Comparison of ENCODE assay signal across 24 cellular contexts in genomic region chr2:42921721-42922120, GRCh38.
DNase-seq lines count a peak whose midpoint lies in the region; ATAC-seq, FAIRE-seq and TF ChIP-seq lines count a peak whose summit lies in the region.
"Had no signal": no experiment of that assay in that cellular context is flagged by ENCODE, and none has a peak within 500 bp of the region (broad histone marks: within the 10 kb centered on the region; RNA-seq: fewer than 3 reads in every experiment).

No MANE protein-coding gene starts in this region.

- H3K9me3 ChIP-seq in mammary epithelial cell (replicated peaks; ENCODE audit: insufficient read depth, low read length) (no peaks in the 10 kb centered on the region), hepatocyte (ENCODE audit: low read depth) (no peaks in the 10 kb centered on the region), prostate gland (no peaks in the 10 kb centered on the region), upper lobe of left lung (no peaks in the 10 kb centered on the region)
- H3K9me3 ChIP-seq: BLaER1, right lobe of liver had no signal

- TF ChIP-seq POLR2A in prostate gland (IDR thresholded peaks at IDR 0.05), result no peak
- no peak for TF ChIP-seq POLR2A in upper lobe of left lung (IDR thresholded peaks at IDR 0.05)

- H3K4me1 Mint-ChIP-seq in MCF 10A (ENCODE audit: insufficient read depth, unreplicated experiment), result peaks cover 32% of the 10 kb centered on the region
- H3K4me1 Mint-ChIP-seq: immature natural killer cell had no signal

- no peaks in the 10 kb centered on the region for H3K9me3 Mint-ChIP-seq in MCF 10A (ENCODE audit: unreplicated experiment)
- H3K9me3 Mint-ChIP-seq: activated CD4-positive, alpha-beta memory T cell treated with anti-CD3 and anti-CD28 coated beads for 36 hours; activated naive CD4-positive, alpha-beta T cell treated with anti-CD3 and anti-CD28 coated beads, Interleukin-2, amount 50 U/mL, for 72 hours; immature natural killer cell; T-helper 1 cell treated with Interleukin-12 subunit alpha and Interleukin-12 subunit beta and Interleukin-4 antibody, amounts not matched to agents 30 μg/mL and 1 μg/mL, for 36 hours had no signal

- H3K4me1 ChIP-seq in mammary epithelial cell (ENCODE audit: insufficient read depth, low read length) (peaks cover 35% of the 10 kb centered on the region), hepatocyte (ENCODE audit: insufficient read depth) (peaks cover 57% of the 10 kb centered on the region), prostate gland (replicated peaks) (peaks cover 22% of the 10 kb centered on the region), upper lobe of left lung (peaks cover 48 to 62% (median 53%) of the 10 kb centered on the region in 4 donors)

- no peaks in the 10 kb centered on the region for H3K27me3 Mint-ChIP-seq in MCF 10A (ENCODE audit: insufficient read depth, unreplicated experiment)

- H4K20me1 ChIP-seq in mammary epithelial cell (ENCODE audit: insufficient read depth, low read length), result no peaks in the 10 kb centered on the region
- H4K20me1 ChIP-seq in hepatocyte (ENCODE audit: insufficient read depth, poor library complexity, severe bottlenecking), result no peaks in the 10 kb centered on the region
- H4K20me1 ChIP-seq: BLaER1 had no signal

- intact Hi-C loops in MCF 10A (cut with micrococcal nuclease), result no loop called here
- intact Hi-C loops in mammary epithelial cell (cut with micrococcal nuclease), result no loop called here
- intact Hi-C loops in prostate gland (cut with DNase I), result no loop called here

- no peak overlapping the region for H2AFZ ChIP-seq in mammary epithelial cell (ENCODE audit: low read depth, low read length)
- H2AFZ ChIP-seq in hepatocyte, result no peak overlapping the region

- H3K79me2 ChIP-seq in mammary epithelial cell (ENCODE audit: insufficient read depth, low read length) (no peaks in the 10 kb centered on the region), hepatocyte (no peaks in the 10 kb centered on the region)

- H3K9me2 ChIP-seq in hepatocyte (replicated peaks; ENCODE audit: insufficient read depth), result no peaks in the 10 kb centered on the region

- no peak for FAIRE-seq in HTR-8/SVneo (lab: Jason Lieb, UNC)
- FAIRE-seq: GM12878 had no signal

- in situ Hi-C loops in mammary epithelial cell (cut with MboI; ENCODE audit: low sequenced_read_pairs in 2 of 2), result no loop called here

- no peak for TF ChIP-seq CTCF in MCF 10A (IDR thresholded peaks at IDR 0.05; ENCODE audit: unreplicated experiment)
- no peak for TF ChIP-seq CTCF in mammary epithelial cell (conservative IDR thresholded peaks at IDR 0.05 in 1 of 2, IDR thresholded peaks at IDR 0.05 in 1 of 2; ENCODE audit: extremely low read depth in 1 of 2, insufficient read depth in 1 of 2, low read depth in 1 of 2, low read length in 2 of 2)
- TF ChIP-seq CTCF in hepatocyte (IDR thresholded peaks at IDR 0.05; ENCODE audit: poor library complexity), result no peak
- no peak for TF ChIP-seq CTCF in prostate gland (IDR thresholded peaks at IDR 0.05)
- no peak for TF ChIP-seq CTCF in upper lobe of left lung (IDR thresholded peaks at IDR 0.05)

- H3K4me3 ChIP-seq in mammary epithelial cell (replicated peaks in 1 of 3; ENCODE audit: insufficient read depth in 1 of 3, low read depth in 2 of 3, low read length in 3 of 3), result no peak overlapping the region
- H3K4me3 ChIP-seq in hepatocyte, result no peak overlapping the region
- no peak overlapping the region for H3K4me3 ChIP-seq in prostate gland
- H3K4me3 ChIP-seq in upper lobe of left lung, result no peak overlapping the region
- H3K4me3 ChIP-seq: BLaER1, cardiac muscle cell, GM12878, right lobe of liver had no signal

- dilution Hi-C loops in mammary epithelial cell (cut with HindIII; ENCODE audit: low sequenced_read_pairs), result no loop called here

- no peak overlapping the region for H3K9ac ChIP-seq in mammary epithelial cell (ENCODE audit: insufficient read depth, low read length)
- H3K9ac ChIP-seq: BLaER1, KMS-11 had no signal

- no peak overlapping the region for H3K27ac ChIP-seq in mammary epithelial cell (ENCODE audit: insufficient read depth, low read depth, low read length)
- H3K27ac ChIP-seq in hepatocyte, result peak overlapping the region; percentile 96
- H3K27ac ChIP-seq in prostate gland, result peak overlapping the region; percentile 78 to 81
- H3K27ac ChIP-seq in upper lobe of left lung, result peak overlapping the region in 3 of 4 donors; percentile 30 to 86 (median 81)
- H3K27ac ChIP-seq: BLaER1, cardiac muscle cell, KMS-11, right lobe of liver, VCaP had no signal

- no peak overlapping the region for H3K4me3 Mint-ChIP-seq in MCF 10A (ENCODE audit: unreplicated experiment)
- H3K4me3 Mint-ChIP-seq: activated CD4-positive, alpha-beta memory T cell treated with anti-CD3 and anti-CD28 coated beads for 36 hours; T-helper 1 cell treated with Interleukin-12 subunit alpha and Interleukin-12 subunit beta and Interleukin-4 antibody, amounts not matched to agents 30 μg/mL and 1 μg/mL, for 36 hours had no signal

- DNase-seq in MCF 10A (ENCODE audit: unreplicated experiment) (no peak), mammary epithelial cell (no peak), hepatocyte (ENCODE audit: low spot score) (no peak), prostate gland (ENCODE audit: low spot score) (no peak), upper lobe of left lung (no peak), HTR-8/SVneo (ENCODE audit: insufficient read length, low spot score) (no peak), NCI-H1105 treated with DMSO at 0.1 percent for 48 hours (lab: John Stamatoyannopoulos, UW) (no peak)
- DNase-seq: 8988T; activated CD4-positive, alpha-beta memory T cell treated with anti-CD3 and anti-CD28 coated beads for 36 hours; activated T-cell treated with anti-CD3 and anti-CD28 coated beads, Interleukin-2, amount 50 U/mL, for 1 hour; GF-D8; immature natural killer cell; NCI-H1092 treated with DMSO at 0.1 percent for 48 hours; NCI-H69; right lobe of liver; stimulated activated CD4-positive, alpha-beta T cell treated with anti-CD3 and anti-CD28 coated beads, Interleukin-1b, Interleukin-23, amount 100 ng/mL, for 48 hours had no signal

- TF ChIP-seq EP300 in upper lobe of left lung (IDR thresholded peaks at IDR 0.05), result no peak

- no peaks in the 10 kb centered on the region for H3K36me3 ChIP-seq in mammary epithelial cell (ENCODE audit: insufficient read depth, low read length)
- no peaks in the 10 kb centered on the region for H3K36me3 ChIP-seq in hepatocyte (replicated peaks; ENCODE audit: insufficient read depth, low read depth)
- no peaks in the 10 kb centered on the region for H3K36me3 ChIP-seq in prostate gland
- no peaks in the 10 kb centered on the region for H3K36me3 ChIP-seq in upper lobe of left lung
- H3K36me3 ChIP-seq: BLaER1, cardiac muscle cell, right lobe of liver had no signal

- no peaks in the 10 kb centered on the region for H3K36me3 Mint-ChIP-seq in MCF 10A (ENCODE audit: insufficient read depth, unreplicated experiment)
- H3K36me3 Mint-ChIP-seq: activated CD4-positive, alpha-beta memory T cell treated with anti-CD3 and anti-CD28 coated beads for 36 hours; activated naive CD4-positive, alpha-beta T cell treated with anti-CD3 and anti-CD28 coated beads, Interleukin-2, amount 50 U/mL, for 72 hours; immature natural killer cell had no signal

- H3K27me3 ChIP-seq in mammary epithelial cell (ENCODE audit: insufficient read depth, low read length), result no peaks in the 10 kb centered on the region
- H3K27me3 ChIP-seq in hepatocyte, result no peaks in the 10 kb centered on the region
- no peaks in the 10 kb centered on the region for H3K27me3 ChIP-seq in prostate gland (replicated peaks; ENCODE audit: insufficient read depth)
- H3K27me3 ChIP-seq in upper lobe of left lung, result peaks cover 0 to 2% (median 0%) of the 10 kb centered on the region in 4 donors
- H3K27me3 ChIP-seq: BLaER1, cardiac muscle cell, right lobe of liver had no signal

- H3K4me2 ChIP-seq in mammary epithelial cell (ENCODE audit: insufficient read depth, low read depth, low read length) (no peak overlapping the region), hepatocyte (no peak overlapping the region)
- H3K4me2 ChIP-seq: BLaER1, KMS-11 had no signal

- peak overlapping the region; percentile 77 for H3K27ac Mint-ChIP-seq in MCF 10A (ENCODE audit: low read depth, unreplicated experiment)
- H3K27ac Mint-ChIP-seq: activated CD4-positive, alpha-beta memory T cell treated with anti-CD3 and anti-CD28 coated beads for 36 hours; immature natural killer cell; T-helper 1 cell treated with Interleukin-12 subunit alpha and Interleukin-12 subunit beta and Interleukin-4 antibody, amounts not matched to agents 30 μg/mL and 1 μg/mL, for 36 hours had no signal

- no peak for ATAC-seq in upper lobe of left lung (ENCODE audit: low FRiP score in 2 of 2)
- no peak for ATAC-seq in HG03139 (IDR thresholded peaks at IDR 0.05; ENCODE audit: unreplicated experiment)
- ATAC-seq: activated naive CD4-positive, alpha-beta T cell treated with anti-CD3 and anti-CD28 coated beads, Interleukin-2, amount 50 U/mL, for 72 hours; GM12878; right lobe of liver had no signal

- CTCF ChIA-PET in MCF 10A (lab: Yijun Ruan, JAX), result no interaction called here
- CTCF ChIA-PET in mammary epithelial cell (lab: Charles Lee; ENCODE audit: low non-redundant PET), result no interaction called here

- BruUV-seq in MCF 10A (replicated peaks; lab: Mats Ljungman, UMichigan) (no TSS peak), mammary epithelial cell (replicated peaks; lab: Mats Ljungman, UMichigan) (no TSS peak)

- POLR2A ChIA-PET in MCF 10A (lab: Yijun Ruan, JAX), result interaction anchor here (0.6 kb wide), 1 partner anchor 111 kb away, joined by 3 read pairs; no protein-coding TSS in a partner anchor

- 100% methylated on average over 3 of the region's 3 CpGs for WGBS in mammary epithelial cell (ENCODE audit: low coverage, missing lambda C conversion rate)
- WGBS in hepatocyte (ENCODE audit: low lambda C conversion rate, missing lambda C conversion rate), result 94% methylated on average over 3 of the region's 3 CpGs
- 93% methylated on average over 3 of the region's 3 CpGs for WGBS in prostate gland
- WGBS in upper lobe of left lung, 2 donors, result 87 to 90% methylated on average over 3 of the region's 3 CpGs
